Comparison of ENCODE assay signal across 8 cellular contexts in the genomic region with DNA sequence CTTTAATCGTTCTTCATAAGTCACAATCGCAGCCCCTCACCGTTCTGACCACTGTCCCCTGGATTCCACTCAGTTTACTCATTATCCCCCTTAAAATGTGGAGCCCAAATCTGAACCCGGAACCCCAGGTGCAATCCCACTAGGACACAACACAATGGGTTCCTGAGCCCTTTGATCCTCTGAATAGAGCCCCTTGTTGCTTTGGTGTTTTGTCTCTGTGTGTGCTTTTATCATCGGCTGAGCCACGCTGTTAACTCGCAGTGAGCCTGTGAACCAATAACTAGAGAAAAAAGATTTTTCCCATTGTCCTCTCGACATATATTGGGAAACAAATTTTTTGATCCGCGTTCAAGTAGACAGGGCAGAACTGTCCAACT. TPM values are rescaled to one million over a fixed set of nuclear protein-coding genes. Genes with fewer than 3 reads are reported as not detected.
DNase-seq lines count a peak whose midpoint lies in the region; ATAC-seq and TF ChIP-seq lines count a peak whose summit lies in the region.

No MANE protein-coding gene starts in this region.

- peak overlapping the region; percentile 86 for H3K4me3 Mint-ChIP-seq in natural killer cell treated with Interleukin-12 subunit alpha and Interleukin-12 subunit beta and Interleukin-15 and Interleukin-18, amount 100 ng/mL, for 72 hours

- H3K9me3 Mint-ChIP-seq in natural killer cell treated with Interleukin-12 subunit alpha and Interleukin-12 subunit beta and Interleukin-15 and Interleukin-18, amount 100 ng/mL, for 72 hours = no peaks in the 10 kb centered on the region

- H3K27me3 ChIP-seq in BE2C = no peaks in the 10 kb centered on the region

- TF ChIP-seq CTCF in BE2C (IDR thresholded peaks at IDR 0.05; ENCODE audit: low read depth, low read length) (no peak), choroid plexus epithelial cell (conservative IDR thresholded peaks at IDR 0.05; ENCODE audit: low read depth, low read length) (no peak)

- no peak for ATAC-seq in natural killer cell treated with Interleukin-12 subunit alpha and Interleukin-12 subunit beta and Interleukin-15 and Interleukin-18, amount 100 ng/mL, for 72 hours
- ATAC-seq in HG03378 (IDR thresholded peaks at IDR 0.05; ENCODE audit: unreplicated experiment) (no peak), HG03521 (IDR thresholded peaks at IDR 0.05; ENCODE audit: unreplicated experiment) (no peak)

- H3K4me1 ChIP-seq in BE2C = no peaks in the 10 kb centered on the region

- DNase-seq in BE2C (no peak), choroid plexus epithelial cell (ENCODE audit: low read depth) (no peak), hippocampal formation (lab: John Stamatoyannopoulos, UW) (no peak), NCI-H1694 treated with DMSO at 0.1 percent for 48 hours (lab: John Stamatoyannopoulos, UW) (no peak)
- no peak for DNase-seq in natural killer cell treated with Interleukin-12 subunit alpha and Interleukin-12 subunit beta and Interleukin-15 and Interleukin-18, amount 100 ng/mL, for 72 hours (ENCODE audit: low spot score)

- H3K36me3 ChIP-seq in BE2C (no peaks in the 10 kb centered on the region), KOPT-K1 (ENCODE audit: insufficient read depth, low read length) (no peaks in the 10 kb centered on the region)

- no peaks in the 10 kb centered on the region for H3K36me3 Mint-ChIP-seq in natural killer cell treated with Interleukin-12 subunit alpha and Interleukin-12 subunit beta and Interleukin-15 and Interleukin-18, amount 100 ng/mL, for 72 hours

- H3K27me3 Mint-ChIP-seq in natural killer cell treated with Interleukin-12 subunit alpha and Interleukin-12 subunit beta and Interleukin-15 and Interleukin-18, amount 100 ng/mL, for 72 hours = peaks cover 0 to 8% of the 10 kb centered on the region in 2 donors

- no peaks in the 10 kb centered on the region for H3K9me3 ChIP-seq in BE2C
- H3K9me3 ChIP-seq in KOPT-K1 (ENCODE audit: insufficient read depth, low read length, poor library complexity, severe bottlenecking) = no peaks in the 10 kb centered on the region

- H3K4me1 Mint-ChIP-seq in natural killer cell treated with Interleukin-12 subunit alpha and Interleukin-12 subunit beta and Interleukin-15 and Interleukin-18, amount 100 ng/mL, for 72 hours (ENCODE audit: low read depth in 2 of 2) = peaks cover 8 to 10% of the 10 kb centered on the region in 2 donors

- peak overlapping the region; percentile 73 for H3K27ac ChIP-seq in KOPT-K1 (ENCODE audit: low read depth, low read length, poor library complexity, severe bottlenecking)

- H3K4me3 ChIP-seq in BE2C (ENCODE audit: low read depth, low read length) (peak overlapping the region; percentile 54), choroid plexus epithelial cell (ENCODE audit: low read depth, low read length) (peak overlapping the region; percentile 54)

- peak overlapping the region; percentile 50 to 53 for H3K27ac Mint-ChIP-seq in natural killer cell treated with Interleukin-12 subunit alpha and Interleukin-12 subunit beta and Interleukin-15 and Interleukin-18, amount 100 ng/mL, for 72 hours

RNA-seq across cellular contexts. Expression of gene PDHA1, which starts 0.7 kb away (rescaled TPM):
- polyA plus RNA-seq in BE2C (2012; ENCODE audit: insufficient read depth, insufficient read length, low read depth) = 197 TPM
- 100 to 1,000 TPM; 141 to 201 TPM for total RNA-seq in natural killer cell treated with Interleukin-12 subunit alpha and Interleukin-12 subunit beta and Interleukin-15 and Interleukin-18, amount 100 ng/mL, for 72 hours
